Comparison of ENCODE assay signal across 1 cellular context in the genomic region with DNA sequence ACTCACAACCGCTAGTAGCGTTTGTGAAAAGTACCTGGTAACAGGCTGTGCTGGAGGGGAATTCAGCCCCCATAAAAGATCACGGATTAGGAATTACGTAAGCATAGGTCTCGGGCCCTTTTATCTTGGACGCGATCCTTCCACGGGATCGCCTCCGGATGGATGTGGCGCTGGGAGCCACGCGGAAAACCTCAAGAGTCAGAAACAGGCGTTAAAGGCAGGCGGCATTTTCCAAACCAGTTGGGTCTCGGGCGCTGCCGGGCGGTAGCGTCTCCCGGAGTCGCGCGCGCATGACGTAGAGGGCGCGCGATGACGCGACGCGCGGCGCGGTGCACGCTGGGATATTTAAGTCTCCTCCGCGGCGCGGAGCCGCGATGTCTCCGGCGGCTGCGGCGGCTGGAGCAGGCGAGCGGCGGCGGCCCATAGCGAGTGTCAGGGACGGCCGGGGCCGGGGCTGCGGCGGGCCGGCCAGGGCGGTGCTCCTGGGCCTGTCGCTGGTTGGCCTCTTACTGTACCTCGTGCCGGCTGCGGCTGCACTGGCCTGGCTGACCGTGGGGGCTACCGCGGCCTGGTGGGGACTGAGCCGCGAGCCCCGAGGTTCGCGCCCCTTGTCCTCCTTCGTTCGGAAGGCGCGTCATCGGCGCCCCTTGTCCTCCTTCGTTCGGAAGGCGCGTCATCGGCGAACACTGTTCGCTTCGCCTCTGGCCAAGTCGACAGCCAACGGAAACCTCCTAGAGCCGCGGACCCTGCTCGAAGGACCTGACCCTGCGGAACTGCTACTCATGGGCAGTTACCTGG.
A peak's percentile ranks its signal among the peaks of the same experiment; 100 is the strongest.
TF ChIP-seq lines count a peak whose summit lies in the region.

A gene (plus strand): TSS at position 348 of the 798 bp plus-strand sequence. CDS start 27 bp downstream, at position 375.

TF ChIP-seq in H1, 55 proteins besides CTCF, POLR2A, EP300 and RAD21 (continued from another document):
- TF ChIP-seq CHD2 (IDR thresholded peaks at IDR 0.05; ENCODE audit: low read length) (peak; percentile 52; the same call in 1 of the 2 replicates), POLR2AphosphoS5 (IDR thresholded peaks at IDR 0.05; ENCODE audit: low read depth, low read length) (peak; percentile 75), ASH2L (IDR thresholded peaks at IDR 0.05; ENCODE audit: low read length) (peak; percentile 99), YY1 (IDR thresholded peaks at IDR 0.05; ENCODE audit: low read depth, low read length) (peak; percentile 60), JUND (IDR thresholded peaks at IDR 0.05; ENCODE audit: low read length) (0 out of 2 replicates have a peak, but pooled peaks have one; percentile 24), EGR1 (IDR thresholded peaks at IDR 0.05; ENCODE audit: borderline replicate concordance, low read depth, low read length) (no peak), BRCA1 (IDR thresholded peaks at IDR 0.05; ENCODE audit: low read depth, low read length) (no peak; the same call in 1 of the 2 replicates), JUN (IDR thresholded peaks at IDR 0.05; ENCODE audit: low read depth, low read length) (no peak), NANOG (IDR thresholded peaks at IDR 0.05; ENCODE audit: insufficient read depth, low read depth, low read length, poor library complexity, severe bottlenecking) (no peak), HDAC2 (IDR thresholded peaks at IDR 0.05; ENCODE audit: borderline replicate concordance in 1 of 2, low read depth in 2 of 2, low read length in 2 of 2) (no peak), TBP (IDR thresholded peaks at IDR 0.05; ENCODE audit: low read depth, low read length) (peak; percentile 90), CHD1 (IDR thresholded peaks at IDR 0.05; ENCODE audit: low read depth, low read length) (no peak), CREB1 (IDR thresholded peaks at IDR 0.05) (peak; percentile 97), SP2 (IDR thresholded peaks at IDR 0.05; ENCODE audit: low read length) (no peak), EZH2 (IDR thresholded peaks at IDR 0.05; ENCODE audit: low read depth, low read length, severe bottlenecking) (no peak), RNF2 (IDR thresholded peaks at IDR 0.05; ENCODE audit: borderline replicate concordance, low read depth, low read length, missing control alignments, poor library complexity, severe bottlenecking) (no peak), BCL11A (IDR thresholded peaks at IDR 0.05; ENCODE audit: low read depth in 2 of 2, low read length in 2 of 2) (no peak), KDM4A (IDR thresholded peaks at IDR 0.05; ENCODE audit: low read depth, low read length, severe bottlenecking) (peak; percentile 99), BACH1 (IDR thresholded peaks at IDR 0.05; ENCODE audit: low read length) (no peak), SAP30 (IDR thresholded peaks at IDR 0.05; ENCODE audit: insufficient read depth, insufficient replicate concordance, low read length) (no peak), KDM5A (IDR thresholded peaks at IDR 0.05; ENCODE audit: low read length) (peak; percentile 91; the same call in 1 of the 2 replicates)
- TF ChIP-seq, protein P1, sequence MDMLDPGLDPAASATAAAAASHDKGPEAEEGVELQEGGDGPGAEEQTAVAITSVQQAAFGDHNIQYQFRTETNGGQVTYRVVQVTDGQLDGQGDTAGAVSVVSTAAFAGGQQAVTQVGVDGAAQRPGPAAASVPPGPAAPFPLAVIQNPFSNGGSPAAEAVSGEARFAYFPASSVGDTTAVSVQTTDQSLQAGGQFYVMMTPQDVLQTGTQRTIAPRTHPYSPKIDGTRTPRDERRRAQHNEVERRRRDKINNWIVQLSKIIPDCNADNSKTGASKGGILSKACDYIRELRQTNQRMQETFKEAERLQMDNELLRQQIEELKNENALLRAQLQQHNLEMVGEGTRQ (IDR thresholded peaks at IDR 0.05; ENCODE audit: low read length): peak; percentile 20; the same call in 1 of the 2 replicates
- TF ChIP-seq, protein P2, sequence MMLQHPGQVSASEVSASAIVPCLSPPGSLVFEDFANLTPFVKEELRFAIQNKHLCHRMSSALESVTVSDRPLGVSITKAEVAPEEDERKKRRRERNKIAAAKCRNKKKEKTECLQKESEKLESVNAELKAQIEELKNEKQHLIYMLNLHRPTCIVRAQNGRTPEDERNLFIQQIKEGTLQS (IDR thresholded peaks at IDR 0.05; ENCODE audit: insufficient read depth, low read depth, low read length): peak; percentile 89
- TF ChIP-seq, protein P3, sequence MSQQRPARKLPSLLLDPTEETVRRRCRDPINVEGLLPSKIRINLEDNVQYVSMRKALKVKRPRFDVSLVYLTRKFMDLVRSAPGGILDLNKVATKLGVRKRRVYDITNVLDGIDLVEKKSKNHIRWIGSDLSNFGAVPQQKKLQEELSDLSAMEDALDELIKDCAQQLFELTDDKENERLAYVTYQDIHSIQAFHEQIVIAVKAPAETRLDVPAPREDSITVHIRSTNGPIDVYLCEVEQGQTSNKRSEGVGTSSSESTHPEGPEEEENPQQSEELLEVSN (IDR thresholded peaks at IDR 0.05): 0 out of 2 replicates have a peak, but pooled peaks have one; percentile 50
- TF ChIP-seq, protein P4, sequence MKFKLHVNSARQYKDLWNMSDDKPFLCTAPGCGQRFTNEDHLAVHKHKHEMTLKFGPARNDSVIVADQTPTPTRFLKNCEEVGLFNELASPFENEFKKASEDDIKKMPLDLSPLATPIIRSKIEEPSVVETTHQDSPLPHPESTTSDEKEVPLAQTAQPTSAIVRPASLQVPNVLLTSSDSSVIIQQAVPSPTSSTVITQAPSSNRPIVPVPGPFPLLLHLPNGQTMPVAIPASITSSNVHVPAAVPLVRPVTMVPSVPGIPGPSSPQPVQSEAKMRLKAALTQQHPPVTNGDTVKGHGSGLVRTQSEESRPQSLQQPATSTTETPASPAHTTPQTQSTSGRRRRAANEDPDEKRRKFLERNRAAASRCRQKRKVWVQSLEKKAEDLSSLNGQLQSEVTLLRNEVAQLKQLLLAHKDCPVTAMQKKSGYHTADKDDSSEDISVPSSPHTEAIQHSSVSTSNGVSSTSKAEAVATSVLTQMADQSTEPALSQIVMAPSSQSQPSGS (IDR thresholded peaks at IDR 0.05; ENCODE audit: low read length): peak; percentile 52; the same call in 1 of the 2 replicates
- TF ChIP-seq, protein P5, sequence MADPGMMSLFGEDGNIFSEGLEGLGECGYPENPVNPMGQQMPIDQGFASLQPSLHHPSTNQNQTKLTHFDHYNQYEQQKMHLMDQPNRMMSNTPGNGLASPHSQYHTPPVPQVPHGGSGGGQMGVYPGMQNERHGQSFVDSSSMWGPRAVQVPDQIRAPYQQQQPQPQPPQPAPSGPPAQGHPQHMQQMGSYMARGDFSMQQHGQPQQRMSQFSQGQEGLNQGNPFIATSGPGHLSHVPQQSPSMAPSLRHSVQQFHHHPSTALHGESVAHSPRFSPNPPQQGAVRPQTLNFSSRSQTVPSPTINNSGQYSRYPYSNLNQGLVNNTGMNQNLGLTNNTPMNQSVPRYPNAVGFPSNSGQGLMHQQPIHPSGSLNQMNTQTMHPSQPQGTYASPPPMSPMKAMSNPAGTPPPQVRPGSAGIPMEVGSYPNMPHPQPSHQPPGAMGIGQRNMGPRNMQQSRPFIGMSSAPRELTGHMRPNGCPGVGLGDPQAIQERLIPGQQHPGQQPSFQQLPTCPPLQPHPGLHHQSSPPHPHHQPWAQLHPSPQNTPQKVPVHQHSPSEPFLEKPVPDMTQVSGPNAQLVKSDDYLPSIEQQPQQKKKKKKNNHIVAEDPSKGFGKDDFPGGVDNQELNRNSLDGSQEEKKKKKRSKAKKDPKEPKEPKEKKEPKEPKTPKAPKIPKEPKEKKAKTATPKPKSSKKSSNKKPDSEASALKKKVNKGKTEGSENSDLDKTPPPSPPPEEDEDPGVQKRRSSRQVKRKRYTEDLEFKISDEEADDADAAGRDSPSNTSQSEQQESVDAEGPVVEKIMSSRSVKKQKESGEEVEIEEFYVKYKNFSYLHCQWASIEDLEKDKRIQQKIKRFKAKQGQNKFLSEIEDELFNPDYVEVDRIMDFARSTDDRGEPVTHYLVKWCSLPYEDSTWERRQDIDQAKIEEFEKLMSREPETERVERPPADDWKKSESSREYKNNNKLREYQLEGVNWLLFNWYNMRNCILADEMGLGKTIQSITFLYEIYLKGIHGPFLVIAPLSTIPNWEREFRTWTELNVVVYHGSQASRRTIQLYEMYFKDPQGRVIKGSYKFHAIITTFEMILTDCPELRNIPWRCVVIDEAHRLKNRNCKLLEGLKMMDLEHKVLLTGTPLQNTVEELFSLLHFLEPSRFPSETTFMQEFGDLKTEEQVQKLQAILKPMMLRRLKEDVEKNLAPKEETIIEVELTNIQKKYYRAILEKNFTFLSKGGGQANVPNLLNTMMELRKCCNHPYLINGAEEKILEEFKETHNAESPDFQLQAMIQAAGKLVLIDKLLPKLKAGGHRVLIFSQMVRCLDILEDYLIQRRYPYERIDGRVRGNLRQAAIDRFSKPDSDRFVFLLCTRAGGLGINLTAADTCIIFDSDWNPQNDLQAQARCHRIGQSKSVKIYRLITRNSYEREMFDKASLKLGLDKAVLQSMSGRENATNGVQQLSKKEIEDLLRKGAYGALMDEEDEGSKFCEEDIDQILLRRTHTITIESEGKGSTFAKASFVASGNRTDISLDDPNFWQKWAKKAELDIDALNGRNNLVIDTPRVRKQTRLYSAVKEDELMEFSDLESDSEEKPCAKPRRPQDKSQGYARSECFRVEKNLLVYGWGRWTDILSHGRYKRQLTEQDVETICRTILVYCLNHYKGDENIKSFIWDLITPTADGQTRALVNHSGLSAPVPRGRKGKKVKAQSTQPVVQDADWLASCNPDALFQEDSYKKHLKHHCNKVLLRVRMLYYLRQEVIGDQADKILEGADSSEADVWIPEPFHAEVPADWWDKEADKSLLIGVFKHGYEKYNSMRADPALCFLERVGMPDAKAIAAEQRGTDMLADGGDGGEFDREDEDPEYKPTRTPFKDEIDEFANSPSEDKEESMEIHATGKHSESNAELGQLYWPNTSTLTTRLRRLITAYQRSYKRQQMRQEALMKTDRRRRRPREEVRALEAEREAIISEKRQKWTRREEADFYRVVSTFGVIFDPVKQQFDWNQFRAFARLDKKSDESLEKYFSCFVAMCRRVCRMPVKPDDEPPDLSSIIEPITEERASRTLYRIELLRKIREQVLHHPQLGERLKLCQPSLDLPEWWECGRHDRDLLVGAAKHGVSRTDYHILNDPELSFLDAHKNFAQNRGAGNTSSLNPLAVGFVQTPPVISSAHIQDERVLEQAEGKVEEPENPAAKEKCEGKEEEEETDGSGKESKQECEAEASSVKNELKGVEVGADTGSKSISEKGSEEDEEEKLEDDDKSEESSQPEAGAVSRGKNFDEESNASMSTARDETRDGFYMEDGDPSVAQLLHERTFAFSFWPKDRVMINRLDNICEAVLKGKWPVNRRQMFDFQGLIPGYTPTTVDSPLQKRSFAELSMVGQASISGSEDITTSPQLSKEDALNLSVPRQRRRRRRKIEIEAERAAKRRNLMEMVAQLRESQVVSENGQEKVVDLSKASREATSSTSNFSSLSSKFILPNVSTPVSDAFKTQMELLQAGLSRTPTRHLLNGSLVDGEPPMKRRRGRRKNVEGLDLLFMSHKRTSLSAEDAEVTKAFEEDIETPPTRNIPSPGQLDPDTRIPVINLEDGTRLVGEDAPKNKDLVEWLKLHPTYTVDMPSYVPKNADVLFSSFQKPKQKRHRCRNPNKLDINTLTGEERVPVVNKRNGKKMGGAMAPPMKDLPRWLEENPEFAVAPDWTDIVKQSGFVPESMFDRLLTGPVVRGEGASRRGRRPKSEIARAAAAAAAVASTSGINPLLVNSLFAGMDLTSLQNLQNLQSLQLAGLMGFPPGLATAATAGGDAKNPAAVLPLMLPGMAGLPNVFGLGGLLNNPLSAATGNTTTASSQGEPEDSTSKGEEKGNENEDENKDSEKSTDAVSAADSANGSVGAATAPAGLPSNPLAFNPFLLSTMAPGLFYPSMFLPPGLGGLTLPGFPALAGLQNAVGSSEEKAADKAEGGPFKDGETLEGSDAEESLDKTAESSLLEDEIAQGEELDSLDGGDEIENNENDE (IDR thresholded peaks at IDR 0.05; ENCODE audit: insufficient replicate concordance, low read length): no peak
TF ChIP-seq in H1: peak in this region for 20.
